Comparison of ENCODE assay signal across 17 cellular contexts in genomic region chr11:8692417-8692816, GRCh38.
"Had no signal": no experiment of that assay in that cellular context is flagged by ENCODE, and none has a peak within 500 bp of the region (broad histone marks: within the 10 kb centered on the region; RNA-seq: fewer than 3 reads in every experiment).

No MANE protein-coding gene starts in this region.

- ATAC-seq: gastrocnemius medialis; heart left ventricle; psoas muscle; SK-N-SH treated with all-trans-retinoic acid at 6 μM for 48 hours; stimulated activated naive CD8-positive, alpha-beta T cell treated with anti-CD3 and anti-CD28 coated beads, Interleukin-15, amount 100 ng/mL, for 72 hours had no signal

- H3K36me3 Mint-ChIP-seq: immature natural killer cell had no signal

- H3K9me3 ChIP-seq: colonic mucosa, gastrocnemius medialis, heart left ventricle, psoas muscle, sigmoid colon, upper lobe of left lung had no signal

- H3K4me3 ChIP-seq: colonic mucosa, gastrocnemius medialis, heart left ventricle, psoas muscle, sigmoid colon, upper lobe of left lung had no signal

- H3K9me3 Mint-ChIP-seq: activated naive CD4-positive, alpha-beta T cell treated with anti-CD3 and anti-CD28 coated beads, Interleukin-2, amount 10 ng/mL, durations not matched to agents 7 days and 5 days; immature natural killer cell; mesothelial cell of epicardium; stimulated activated naive CD8-positive, alpha-beta T cell treated with anti-CD3 and anti-CD28 coated beads, Interleukin-15, amount 100 ng/mL, for 72 hours; T-helper 1 cell treated with Interleukin-12 subunit alpha and Interleukin-12 subunit beta and Interleukin-4 antibody, amounts not matched to agents 30 μg/mL and 1 μg/mL, for 36 hours had no signal

- H3K27me3 Mint-ChIP-seq: activated naive CD4-positive, alpha-beta T cell treated with anti-CD3 and anti-CD28 coated beads, Interleukin-2, amount 10 ng/mL, durations not matched to agents 7 days and 5 days; stimulated activated naive CD8-positive, alpha-beta T cell treated with anti-CD3 and anti-CD28 coated beads, Interleukin-15, amount 100 ng/mL, for 72 hours had no signal

- H3K27ac ChIP-seq: colonic mucosa, psoas muscle, upper lobe of left lung, WERI-Rb-1 had no signal

- H3K4me3 Mint-ChIP-seq: activated naive CD4-positive, alpha-beta T cell treated with anti-CD3 and anti-CD28 coated beads, Interleukin-2, amount 10 ng/mL, durations not matched to agents 7 days and 5 days; immature natural killer cell; mesothelial cell of epicardium; stimulated activated naive CD8-positive, alpha-beta T cell treated with anti-CD3 and anti-CD28 coated beads, Interleukin-15, amount 100 ng/mL, for 72 hours; T-helper 1 cell treated with Interleukin-12 subunit alpha and Interleukin-12 subunit beta and Interleukin-4 antibody, amounts not matched to agents 30 μg/mL and 1 μg/mL, for 36 hours had no signal

- DNase-seq: activated CD4-positive, alpha-beta T cell treated with anti-CD3 and anti-CD28 coated beads for 48 hours; activated naive CD4-positive, alpha-beta T cell treated with anti-CD3 and anti-CD28 coated beads, Interleukin-2, amount 10 ng/mL, durations not matched to agents 7 days and 5 days; amniotic stem cell; caudate nucleus; colonic mucosa; gastrocnemius medialis; heart left ventricle; immature natural killer cell; psoas muscle; sigmoid colon; stimulated activated CD4-positive, alpha-beta T cell treated with anti-CD3 and anti-CD28 coated beads, Interleukin-1b, Interleukin-23, amount 100 ng/mL, for 48 hours; stimulated activated naive CD8-positive, alpha-beta T cell treated with anti-CD3 and anti-CD28 coated beads, Interleukin-15, amount 100 ng/mL, for 72 hours; WERI-Rb-1 had no signal

- H3K27ac Mint-ChIP-seq: activated naive CD4-positive, alpha-beta T cell treated with anti-CD3 and anti-CD28 coated beads, Interleukin-2, amount 10 ng/mL, durations not matched to agents 7 days and 5 days; immature natural killer cell; mesothelial cell of epicardium; T-helper 1 cell treated with Interleukin-12 subunit alpha and Interleukin-12 subunit beta and Interleukin-4 antibody, amounts not matched to agents 30 μg/mL and 1 μg/mL, for 36 hours had no signal

- H3K27me3 ChIP-seq: colonic mucosa, gastrocnemius medialis, heart left ventricle, sigmoid colon, upper lobe of left lung had no signal
